Comparison of ENCODE assay signal across 1 cellular context in the genomic region with DNA sequence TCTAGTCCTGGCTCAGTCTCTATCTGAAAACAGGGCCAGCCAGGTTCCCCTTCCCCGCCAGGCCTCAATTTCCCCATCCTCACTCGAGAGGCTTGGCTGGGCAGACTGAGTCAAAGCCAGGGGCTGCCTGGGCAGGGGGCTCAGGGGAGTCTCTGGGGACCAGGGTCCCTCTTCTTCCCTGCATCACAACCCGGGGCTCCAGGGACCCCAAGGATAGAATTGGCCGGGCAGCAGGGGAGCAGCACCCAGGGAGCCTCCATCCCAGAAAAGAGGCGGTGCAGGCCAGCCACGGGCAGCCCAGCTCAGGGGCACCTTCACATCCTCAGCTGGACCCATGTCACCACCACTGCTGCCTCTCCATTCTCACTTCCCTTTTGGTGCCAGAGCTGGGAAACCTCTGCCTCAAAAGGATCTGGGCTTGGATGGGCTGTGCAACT.
TF ChIP-seq lines count a peak whose summit lies in the region.

No MANE protein-coding gene starts in this region.

TF ChIP-seq in WTC11, 78 proteins besides CTCF, POLR2A, EP300 and RAD21 (continued from another document):
- TF ChIP-seq MXD4 (CRISPR knock-in tag; IDR thresholded peaks at IDR 0.05; ENCODE audit: borderline replicate concordance) (no peak), ZMAT4 (CRISPR knock-in tag; IDR thresholded peaks at IDR 0.05) (no peak), NFE2L1 (CRISPR knock-in tag; IDR thresholded peaks at IDR 0.05) (no peak)
- TF ChIP-seq, protein P1, sequence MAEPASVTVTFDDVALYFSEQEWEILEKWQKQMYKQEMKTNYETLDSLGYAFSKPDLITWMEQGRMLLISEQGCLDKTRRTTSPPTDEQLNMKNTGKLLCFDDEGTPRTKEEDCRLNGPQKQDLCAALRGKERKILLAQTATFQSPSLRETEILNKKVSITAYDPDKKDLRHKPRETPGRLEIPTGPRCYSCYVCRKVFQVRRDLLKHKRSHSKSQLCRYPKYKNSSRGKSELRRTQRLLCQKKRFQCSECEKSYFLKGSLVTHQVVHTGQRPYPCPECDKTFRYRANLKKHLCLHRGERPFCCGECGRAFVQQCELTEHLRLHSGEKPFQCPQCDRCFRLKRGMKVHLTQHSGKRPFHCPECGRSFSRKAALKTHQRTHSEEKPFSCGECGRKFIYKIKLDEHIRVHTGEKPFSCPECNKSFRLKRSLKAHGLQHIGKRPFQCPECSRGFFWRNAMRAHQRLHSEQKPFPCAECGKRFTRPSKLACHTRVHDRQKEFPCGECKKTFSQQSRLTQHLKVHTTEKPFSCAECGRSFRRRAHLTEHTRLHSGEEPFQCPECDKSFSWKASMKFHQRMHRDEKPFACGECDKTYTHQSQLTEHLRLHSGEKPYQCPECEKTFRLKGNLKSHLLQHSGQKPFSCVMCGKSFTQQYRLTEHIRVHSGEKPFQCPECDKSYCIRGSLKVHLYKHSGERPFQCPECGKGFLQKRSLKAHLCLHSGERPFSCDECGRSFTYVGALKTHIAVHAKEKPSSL (CRISPR knock-in tag; conservative IDR thresholded peaks at IDR 0.05) = no peak
- TF ChIP-seq, protein P2, sequence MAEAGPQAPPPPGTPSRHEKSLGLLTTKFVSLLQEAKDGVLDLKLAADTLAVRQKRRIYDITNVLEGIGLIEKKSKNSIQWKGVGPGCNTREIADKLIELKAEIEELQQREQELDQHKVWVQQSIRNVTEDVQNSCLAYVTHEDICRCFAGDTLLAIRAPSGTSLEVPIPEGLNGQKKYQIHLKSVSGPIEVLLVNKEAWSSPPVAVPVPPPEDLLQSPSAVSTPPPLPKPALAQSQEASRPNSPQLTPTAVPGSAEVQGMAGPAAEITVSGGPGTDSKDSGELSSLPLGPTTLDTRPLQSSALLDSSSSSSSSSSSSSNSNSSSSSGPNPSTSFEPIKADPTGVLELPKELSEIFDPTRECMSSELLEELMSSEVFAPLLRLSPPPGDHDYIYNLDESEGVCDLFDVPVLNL (CRISPR knock-in tag; IDR thresholded peaks at IDR 0.05; ENCODE audit: borderline replicate concordance, low read depth) = no peak
